Comparison of ENCODE assay signal across 1 cellular context in genomic region chr16:81956213-81956948, GRCh38.
TF ChIP-seq lines count a peak whose summit lies in the region.

No MANE protein-coding gene starts in this region.

TF ChIP-seq in GM23338, 12 proteins besides CTCF, POLR2A, EP300 and RAD21 (continued from another document):
- TF ChIP-seq ZNF462 (CRISPR knock-in tag; IDR thresholded peaks at IDR 0.05) (no peak), EZH2phosphoT487 (IDR thresholded peaks at IDR 0.05; ENCODE audit: unreplicated experiment) (no peak)
